12 cellular contexts compared by ENCODE assay signal in genomic region chr3:62667714-62668113, GRCh38.
DNase-seq lines count a peak whose midpoint lies in the region; ATAC-seq and TF ChIP-seq lines count a peak whose summit lies in the region.
"Had no signal": no experiment of that assay in that cellular context is flagged by ENCODE, and none has a peak within 500 bp of the region (broad histone marks: within the 10 kb centered on the region; RNA-seq: fewer than 3 reads in every experiment).

No MANE protein-coding gene starts in this region.

- H3K79me2 ChIP-seq in Karpas-422 (ENCODE audit: low read length): no peaks in the 10 kb centered on the region

- H3K4me1 ChIP-seq in BE2C (peaks cover 3% of the 10 kb centered on the region), Karpas-422 (ENCODE audit: low read length) (peaks cover 88% of the 10 kb centered on the region)

- H3K4me1 Mint-ChIP-seq in natural killer cell treated with Interleukin-12 subunit alpha and Interleukin-12 subunit beta and Interleukin-15 and Interleukin-18, amount 100 ng/mL, for 72 hours (ENCODE audit: low read depth in 2 of 2): no peaks in the 10 kb centered on the region
- H3K4me1 Mint-ChIP-seq: activated naive CD8-positive, alpha-beta T cell treated with anti-CD3 and anti-CD28 coated beads, Interleukin-2, amount 10 ng/mL, durations not matched to agents 7 days and 5 days had no signal

- peaks cover 3% of the 10 kb centered on the region for H3K9me3 Mint-ChIP-seq in natural killer cell treated with Interleukin-12 subunit alpha and Interleukin-12 subunit beta and Interleukin-15 and Interleukin-18, amount 100 ng/mL, for 72 hours
- H3K9me3 Mint-ChIP-seq: activated naive CD8-positive, alpha-beta T cell treated with anti-CD3 and anti-CD28 coated beads, Interleukin-2, amount 10 ng/mL, durations not matched to agents 7 days and 5 days; nephron had no signal

- intact Hi-C loops in Right ventricle myocardium inferior (cut with DNase I): loop anchor here (5.0 to 10.0 kb wide), 2 partner anchors 260 to 557 kb away; no protein-coding TSS in a partner anchor

- no peak for DNase-seq in BE2C
- DNase-seq in Karpas-422: peak; percentile 84
- DNase-seq in epithelial cell of esophagus (ENCODE audit: low read depth): peak; percentile 14
- DNase-seq in Right ventricle myocardium inferior (ENCODE audit: missing footprints): no peak
- no peak for DNase-seq in NCI-H1436 treated with DMSO at 0.1 percent for 48 hours (lab: John Stamatoyannopoulos, UW)
- no peak for DNase-seq in natural killer cell treated with Interleukin-12 subunit alpha and Interleukin-12 subunit beta and Interleukin-15 and Interleukin-18, amount 100 ng/mL, for 72 hours (ENCODE audit: low spot score)
- DNase-seq: activated naive CD8-positive, alpha-beta T cell treated with anti-CD3 and anti-CD28 coated beads, Interleukin-2, amount 10 ng/mL, durations not matched to agents 7 days and 5 days; NCI-H1436 had no signal

- H2AFZ ChIP-seq in Karpas-422 (ENCODE audit: low read length): no peak overlapping the region

- H3K27me3 ChIP-seq in BE2C (no peaks in the 10 kb centered on the region), Karpas-422 (ENCODE audit: low read length) (no peaks in the 10 kb centered on the region)
- H3K27me3 ChIP-seq: BLaER1 treated with 17β-estradiol and CSF1 and Interleukin-3, amounts not matched to agents 10 nM and 100 nM had no signal

- H3K27me3 Mint-ChIP-seq in natural killer cell treated with Interleukin-12 subunit alpha and Interleukin-12 subunit beta and Interleukin-15 and Interleukin-18, amount 100 ng/mL, for 72 hours: no peaks in the 10 kb centered on the region
- H3K27me3 Mint-ChIP-seq: activated naive CD8-positive, alpha-beta T cell treated with anti-CD3 and anti-CD28 coated beads, Interleukin-2, amount 10 ng/mL, durations not matched to agents 7 days and 5 days had no signal

- H3K27ac Mint-ChIP-seq in natural killer cell treated with Interleukin-12 subunit alpha and Interleukin-12 subunit beta and Interleukin-15 and Interleukin-18, amount 100 ng/mL, for 72 hours: no peak overlapping the region
- H3K27ac Mint-ChIP-seq: activated naive CD8-positive, alpha-beta T cell treated with anti-CD3 and anti-CD28 coated beads, Interleukin-2, amount 10 ng/mL, durations not matched to agents 7 days and 5 days; nephron had no signal

- TF ChIP-seq CTCF in BE2C (IDR thresholded peaks at IDR 0.05; ENCODE audit: low read depth, low read length): peak; percentile 54
- TF ChIP-seq CTCF in epithelial cell of esophagus (IDR thresholded peaks at IDR 0.05; ENCODE audit: insufficient read depth, low read depth, low read length, missing control alignments): peak; percentile 18

- no peak overlapping the region for H3K9ac ChIP-seq in Karpas-422 (ENCODE audit: low read length)
- H3K9ac ChIP-seq: BLaER1 treated with 17β-estradiol and CSF1 and Interleukin-3, amounts not matched to agents 10 nM and 100 nM had no signal

- ATAC-seq in GM19351 (IDR thresholded peaks at IDR 0.05; ENCODE audit: unreplicated experiment) (peak; percentile 42), Right ventricle myocardium inferior (no peak), GM18858 (IDR thresholded peaks at IDR 0.05; ENCODE audit: unreplicated experiment) (no peak)
- ATAC-seq in natural killer cell treated with Interleukin-12 subunit alpha and Interleukin-12 subunit beta and Interleukin-15 and Interleukin-18, amount 100 ng/mL, for 72 hours: no peak

- no peaks in the 10 kb centered on the region for H4K20me1 ChIP-seq in Karpas-422 (ENCODE audit: insufficient read depth, low read depth, low read length)
- H4K20me1 ChIP-seq: BLaER1 treated with 17β-estradiol and CSF1 and Interleukin-3, amounts not matched to agents 10 nM and 100 nM had no signal

- no peak overlapping the region for H3K4me3 ChIP-seq in BE2C (ENCODE audit: low read depth, low read length)
- H3K4me3 ChIP-seq in Karpas-422 (ENCODE audit: low read length): no peak overlapping the region
- H3K4me3 ChIP-seq in epithelial cell of esophagus (ENCODE audit: low read length): no peak overlapping the region
- H3K4me3 ChIP-seq: BLaER1 treated with 17β-estradiol and CSF1 and Interleukin-3, amounts not matched to agents 10 nM and 100 nM had no signal

- no peaks in the 10 kb centered on the region for H3K36me3 ChIP-seq in BE2C
- no peaks in the 10 kb centered on the region for H3K36me3 ChIP-seq in Karpas-422 (ENCODE audit: insufficient read depth, low read length)
- H3K36me3 ChIP-seq: BLaER1 treated with 17β-estradiol and CSF1 and Interleukin-3, amounts not matched to agents 10 nM and 100 nM had no signal

- H3K4me3 Mint-ChIP-seq in natural killer cell treated with Interleukin-12 subunit alpha and Interleukin-12 subunit beta and Interleukin-15 and Interleukin-18, amount 100 ng/mL, for 72 hours: no peak overlapping the region
- H3K4me3 Mint-ChIP-seq: activated naive CD8-positive, alpha-beta T cell treated with anti-CD3 and anti-CD28 coated beads, Interleukin-2, amount 10 ng/mL, durations not matched to agents 7 days and 5 days; nephron had no signal

- H3K27ac ChIP-seq in Karpas-422 (ENCODE audit: low read length): no peak overlapping the region
- H3K27ac ChIP-seq: BLaER1 treated with 17β-estradiol and CSF1 and Interleukin-3, amounts not matched to agents 10 nM and 100 nM had no signal

- peak overlapping the region; percentile 37 for H3K4me2 ChIP-seq in Karpas-422 (ENCODE audit: low read depth, low read length, poor library complexity, severe bottlenecking)
- H3K4me2 ChIP-seq: BLaER1 treated with 17β-estradiol and CSF1 and Interleukin-3, amounts not matched to agents 10 nM and 100 nM had no signal

- no peaks in the 10 kb centered on the region for H3K9me3 ChIP-seq in BE2C
- no peaks in the 10 kb centered on the region for H3K9me3 ChIP-seq in Karpas-422 (ENCODE audit: low read length)
- H3K9me3 ChIP-seq: BLaER1 treated with 17β-estradiol and CSF1 and Interleukin-3, amounts not matched to agents 10 nM and 100 nM had no signal

- no peaks in the 10 kb centered on the region for H3K36me3 Mint-ChIP-seq in natural killer cell treated with Interleukin-12 subunit alpha and Interleukin-12 subunit beta and Interleukin-15 and Interleukin-18, amount 100 ng/mL, for 72 hours
- H3K36me3 Mint-ChIP-seq: activated naive CD8-positive, alpha-beta T cell treated with anti-CD3 and anti-CD28 coated beads, Interleukin-2, amount 10 ng/mL, durations not matched to agents 7 days and 5 days had no signal

- H3K9me2 ChIP-seq in Karpas-422 (replicated peaks; ENCODE audit: insufficient read depth, low read length): no peaks in the 10 kb centered on the region

Comparison
In these comparisons a context has a peak if more than half of its experiments do, and no peak if none do; other contexts are left out.
1. DNase-seq: peak in Karpas-422 (single experiment) and epithelial cell of esophagus (single experiment); none in BE2C (single experiment), Right ventricle myocardium inferior (single experiment), NCI-H1436 treated with DMSO at 0.1 percent for 48 hours (single experiment) and natural killer cell treated with Interleukin-12 subunit alpha and Interleukin-12 subunit beta and Interleukin-15 and Interleukin-18, amount 100 ng/mL, for 72 hours (single experiment).